20 cellular contexts compared by ENCODE assay signal in the genomic region with DNA sequence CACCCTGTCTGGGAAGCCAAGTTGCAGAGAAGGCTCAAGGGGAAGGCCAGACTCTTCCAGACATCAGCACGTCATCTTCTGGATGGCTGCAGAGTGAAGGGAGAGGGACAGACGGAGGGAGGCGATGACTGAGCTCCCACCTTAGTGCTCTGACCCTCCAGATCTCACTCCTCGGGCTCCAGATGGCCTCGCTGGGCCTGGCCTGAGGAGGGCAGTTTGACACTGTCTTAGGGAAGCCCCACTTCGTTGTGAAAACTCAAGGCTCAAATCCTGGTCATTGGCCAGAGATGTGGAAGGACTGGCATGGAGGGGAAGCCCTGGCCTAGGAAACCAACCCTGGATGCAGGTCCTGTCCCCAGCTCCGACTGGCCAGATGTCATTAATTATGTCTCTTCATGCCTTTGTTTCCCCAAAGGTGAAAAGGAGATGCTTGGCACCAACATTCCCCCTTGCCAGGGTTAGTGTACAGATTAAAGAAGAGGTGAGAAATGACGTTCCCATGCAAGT.
"Had no signal": no experiment of that assay in that cellular context is flagged by ENCODE, and none has a peak within 500 bp of the region (broad histone marks: within the 10 kb centered on the region; RNA-seq: fewer than 3 reads in every experiment).

No MANE protein-coding gene starts in this region.

- H3K4me1 Mint-ChIP-seq: naive thymus-derived CD8-positive, alpha-beta T cell; stimulated activated naive B cell treated with anti-CD40 and anti-IgM and Interleukin-4, amounts not matched to agents 10 μg/mL and 1 μg/mL and 100 μg/mL, for 72 hours; T-cell had no signal

- H3K27ac ChIP-seq: breast epithelium, ovary, tibial nerve, uterus had no signal

- H3K4me3 Mint-ChIP-seq: activated CD8-positive, alpha-beta T cell treated with anti-CD3 and anti-CD28 coated beads, Interleukin-2, amount 10 ng/mL, durations not matched to agents 7 days and 5 days; activated T-cell treated with anti-CD3 and anti-CD28 coated beads, Interleukin-2, amount 50 U/mL, for 4 hours; dendritic cell treated with granulocyte-macrophage colony-stimulating factor and Interleukin-4, amounts not matched to agents 40 ng/mL and 50 ng/mL, for 4 days; naive thymus-derived CD8-positive, alpha-beta T cell; stimulated activated naive B cell treated with anti-CD40 and anti-IgM and Interleukin-4, amounts not matched to agents 10 μg/mL and 1 μg/mL and 100 μg/mL, for 72 hours; T-cell had no signal

- H3K36me3 Mint-ChIP-seq: naive thymus-derived CD8-positive, alpha-beta T cell; stimulated activated naive B cell treated with anti-CD40 and anti-IgM and Interleukin-4, amounts not matched to agents 10 μg/mL and 1 μg/mL and 100 μg/mL, for 72 hours; T-cell had no signal

- H3K9me3 ChIP-seq: breast epithelium, ovary, tibial nerve, uterus had no signal

- H3K36me3 ChIP-seq: breast epithelium, ovary, tibial nerve, uterus had no signal

- H3K4me1 ChIP-seq: breast epithelium, uterus had no signal

- H3K4me3 ChIP-seq: breast epithelium, ovary, tibial nerve, uterus had no signal

- ATAC-seq: activated CD8-positive, alpha-beta T cell treated with anti-CD3 and anti-CD28 coated beads, Interleukin-2, amount 10 ng/mL, durations not matched to agents 7 days and 5 days; activated T-cell treated with anti-CD3 and anti-CD28 coated beads, Interleukin-2, amount 50 U/mL, for 4 hours; naive thymus-derived CD8-positive, alpha-beta T cell; SK-N-SH treated with all-trans-retinoic acid at 6 μM for 48 hours; stimulated activated naive B cell treated with anti-CD40 and anti-IgM and Interleukin-4, amounts not matched to agents 10 μg/mL and 1 μg/mL and 100 μg/mL, for 72 hours; T-cell had no signal

- DNase-seq: activated CD4-positive, alpha-beta T cell treated with anti-CD3 and anti-CD28 coated beads for 48 hours; activated CD4-positive, CD25-positive, alpha-beta regulatory T cell; activated CD8-positive, alpha-beta T cell treated with anti-CD3 and anti-CD28 coated beads, Interleukin-2, amount 10 ng/mL, durations not matched to agents 7 days and 5 days; activated effector memory CD4-positive, alpha-beta T cell treated with Interleukin-2 at 50 U/mL for 16 hours; activated naive CD4-positive, alpha-beta T cell treated with anti-CD3 and anti-CD28 coated beads, Interleukin-2, amount 50 U/mL, for 16 hours; activated T-cell treated with anti-CD3 and anti-CD28 coated beads, Interleukin-2, amount 50 U/mL, for 4 hours; aorta; effector CD8-positive, alpha-beta T cell; hypothalamus; mesenchymal stem cell; stimulated activated naive B cell treated with anti-CD40 and anti-IgM and Interleukin-4, amounts not matched to agents 10 μg/mL and 1 μg/mL and 100 μg/mL, for 72 hours; T-cell; T-helper 9 cell; uterus had no signal

- H3K9me3 Mint-ChIP-seq: activated T-cell treated with anti-CD3 and anti-CD28 coated beads, Interleukin-2, amount 50 U/mL, for 4 hours; dendritic cell treated with granulocyte-macrophage colony-stimulating factor and Interleukin-4, amounts not matched to agents 40 ng/mL and 50 ng/mL, for 4 days; naive thymus-derived CD8-positive, alpha-beta T cell; stimulated activated naive B cell treated with anti-CD40 and anti-IgM and Interleukin-4, amounts not matched to agents 10 μg/mL and 1 μg/mL and 100 μg/mL, for 72 hours; T-cell had no signal

- H3K27ac Mint-ChIP-seq: activated CD8-positive, alpha-beta T cell treated with anti-CD3 and anti-CD28 coated beads, Interleukin-2, amount 10 ng/mL, durations not matched to agents 7 days and 5 days; dendritic cell treated with granulocyte-macrophage colony-stimulating factor and Interleukin-4, amounts not matched to agents 40 ng/mL and 50 ng/mL, for 4 days; naive thymus-derived CD8-positive, alpha-beta T cell; stimulated activated naive B cell treated with anti-CD40 and anti-IgM and Interleukin-4, amounts not matched to agents 10 μg/mL and 1 μg/mL and 100 μg/mL, for 72 hours had no signal

- H3K27me3 ChIP-seq: breast epithelium, ovary, tibial nerve, uterus had no signal
